In genomic region chr22:37018815-37019308, GRCh38 we compare ENCODE assay signal across 8 cellular contexts. TPM values are rescaled to one million over a fixed set of nuclear protein-coding genes. Genes with fewer than 3 reads are reported as not detected.
DNase-seq lines count a peak whose midpoint lies in the region; ATAC-seq and TF ChIP-seq lines count a peak whose summit lies in the region.

No MANE protein-coding gene starts in this region.

- peak overlapping the region; percentile 73 for H3K27ac ChIP-seq in 22Rv1

- no peak for TF ChIP-seq CTCF in 22Rv1 (IDR thresholded peaks at IDR 0.05)

- DNase-seq in KBM-7 (peak; percentile 48), amygdala (lab: John Stamatoyannopoulos, UW) (peak in 31 of 56 donors; percentile 13 to 67 (median 38)), hepatic stellate cell (ENCODE audit: low spot score) (peak; percentile 58), renal cortical epithelial cell (ENCODE audit: low read depth) (peak; percentile 12), DMS114 treated with DMSO at 0.1 percent for 48 hours (lab: John Stamatoyannopoulos, UW; ENCODE audit: unreplicated experiment) (no peak)

- ATAC-seq in GM18861 (IDR thresholded peaks at IDR 0.05; ENCODE audit: unreplicated experiment) = peak; percentile 28
- no peak for ATAC-seq in GM21825 (IDR thresholded peaks at IDR 0.05; ENCODE audit: unreplicated experiment)

- in situ Hi-C loops in KBM-7 (cut with MboI; ENCODE audit: low pct_unique_long_range_greater_than_20kb, low sequenced_read_pairs) = no loop called here

RNA-seq across cellular contexts. Expression of gene TST, which starts 0.4 kb away (rescaled TPM):
- total RNA-seq in renal cortical epithelial cell = 39.2 and 81.8 TPM in 2 replicates

RNA-seq across cellular contexts. Expression of gene MPST, which starts 0.7 kb away (rescaled TPM):
- 75.5 and 129 TPM in 2 replicates for total RNA-seq in renal cortical epithelial cell

RNA-seq across cellular contexts. Expression of gene KCTD17, which starts 32.7 kb away (rescaled TPM):
- 18.1 and 31.5 TPM in 2 replicates for total RNA-seq in renal cortical epithelial cell
